Comparison of ENCODE assay signal across 14 cellular contexts in the genomic region with DNA sequence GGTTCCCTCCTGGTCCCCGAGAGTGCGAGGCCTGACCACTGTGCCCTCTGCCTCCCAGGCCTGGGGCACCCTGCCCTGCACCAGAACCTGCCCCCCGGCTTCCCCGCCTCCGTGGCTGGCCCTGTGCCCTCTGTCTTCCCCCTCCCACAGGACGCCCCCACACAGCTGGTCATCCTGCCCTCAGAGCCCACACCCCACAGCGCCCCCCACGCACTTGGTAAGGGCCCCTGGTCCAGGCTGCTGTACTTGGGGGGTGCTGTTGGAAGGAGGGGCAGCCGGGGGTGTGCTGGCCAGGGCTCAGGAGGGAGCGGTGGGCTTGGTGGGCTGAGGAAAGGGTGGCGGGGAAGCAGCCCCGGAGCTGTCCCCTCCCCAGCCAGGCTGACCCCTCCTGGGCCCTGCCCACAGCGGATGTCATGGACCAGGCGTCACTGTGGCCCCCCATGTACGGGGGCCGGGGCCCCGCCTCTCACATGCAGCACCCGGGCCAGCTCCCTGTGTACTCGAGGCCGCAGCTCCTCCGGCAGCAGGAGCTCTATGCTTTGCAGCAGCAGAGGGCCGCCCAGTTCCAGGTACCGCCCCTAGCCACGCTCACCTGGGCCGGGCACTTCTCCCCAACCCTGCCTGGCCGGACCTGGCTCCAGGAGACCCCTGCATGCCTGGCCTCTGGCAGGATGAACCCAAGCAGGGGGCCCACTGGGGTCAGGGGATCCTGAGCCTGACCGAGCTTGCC. TPM values are rescaled to one million over a fixed set of nuclear protein-coding genes. Genes with fewer than 3 reads are reported as not detected.
DNase-seq lines count a peak whose midpoint lies in the region; ATAC-seq and TF ChIP-seq lines count a peak whose summit lies in the region.
"Had no signal": no experiment of that assay in that cellular context is flagged by ENCODE, and none has a peak within 500 bp of the region (broad histone marks: within the 10 kb centered on the region; RNA-seq: fewer than 3 reads in every experiment).

No MANE protein-coding gene starts in this region.

- TF ChIP-seq CTCF in MCF 10A (IDR thresholded peaks at IDR 0.05; ENCODE audit: unreplicated experiment), result no peak
- no peak for TF ChIP-seq CTCF in RWPE2 (IDR thresholded peaks at IDR 0.05; ENCODE audit: poor library complexity, severe bottlenecking)
- no peak for TF ChIP-seq CTCF in stomach (IDR thresholded peaks at IDR 0.05)
- no peak for TF ChIP-seq CTCF in foreskin fibroblast (IDR thresholded peaks at IDR 0.05; ENCODE audit: low read depth, low read length)

- POLR2A ChIA-PET in MCF 10A (lab: Yijun Ruan, JAX), result no interaction called here

- no peaks in the 10 kb centered on the region for H3K27me3 ChIP-seq in RWPE2 (ENCODE audit: insufficient read depth, poor library complexity, severe bottlenecking)
- H3K27me3 ChIP-seq in stomach, result no peaks in the 10 kb centered on the region

- H3K36me3 Mint-ChIP-seq in MCF 10A (ENCODE audit: insufficient read depth, unreplicated experiment), result no peaks in the 10 kb centered on the region
- H3K36me3 Mint-ChIP-seq: CD8-positive, alpha-beta memory T cell had no signal

- TF ChIP-seq EP300 in stomach (IDR thresholded peaks at IDR 0.05), result no peak

- H3K27ac Mint-ChIP-seq in MCF 10A (ENCODE audit: low read depth, unreplicated experiment), result no peak overlapping the region
- H3K27ac Mint-ChIP-seq: CD8-positive, alpha-beta memory T cell had no signal

- no peak for TF ChIP-seq POLR2A in stomach (IDR thresholded peaks at IDR 0.05)

- H3K4me1 ChIP-seq in RWPE2 (ENCODE audit: insufficient read depth, poor library complexity, severe bottlenecking), result no peaks in the 10 kb centered on the region
- peaks cover 3 to 13% (median 10%) of the 10 kb centered on the region in 4 donors for H3K4me1 ChIP-seq in stomach
- H3K4me1 ChIP-seq: Caco-2 had no signal

- H3K27me3 Mint-ChIP-seq in MCF 10A (ENCODE audit: insufficient read depth, unreplicated experiment), result no peaks in the 10 kb centered on the region

- in situ Hi-C loops in T47D (cut with HindIII; ENCODE audit: low pct_unique_long_range_greater_than_20kb, low sequenced_read_pairs), result no loop called here

- H3K9me3 ChIP-seq in RWPE2 (ENCODE audit: severe bottlenecking), result no peaks in the 10 kb centered on the region
- no peaks in the 10 kb centered on the region for H3K9me3 ChIP-seq in stomach
- H3K9me3 ChIP-seq: Caco-2 had no signal

- H3K27ac ChIP-seq in RWPE2 (ENCODE audit: poor library complexity, severe bottlenecking) (no peak overlapping the region), stomach (no peak overlapping the region)
- H3K27ac ChIP-seq: 22Rv1 had no signal

- ATAC-seq in RWPE2 (ENCODE audit: low read depth), result 0 out of 3 replicates have a peak, but pooled peaks have one; percentile 18

- H3K4me1 Mint-ChIP-seq in MCF 10A (ENCODE audit: insufficient read depth, unreplicated experiment), result no peaks in the 10 kb centered on the region
- H3K4me1 Mint-ChIP-seq: CD8-positive, alpha-beta memory T cell had no signal

- WGBS in stomach, 5 donors, result 47 to 78% (median 59%) methylated on average over 8 to 27 of the region's 27 CpGs

- intact Hi-C loops in MCF 10A (cut with micrococcal nuclease), result no loop called here
- intact Hi-C loops in stomach (cut with DNase I; ENCODE audit: low total_unique reads), result loop anchor here (5.0 kb wide), 1 partner anchor 53 kb away; no protein-coding TSS in a partner anchor

- CTCF ChIA-PET in MCF 10A (lab: Yijun Ruan, JAX), result interaction anchor here (0.6 kb wide), 1 partner anchor 30 kb away, joined by 4 read pairs; no protein-coding TSS in a partner anchor

- no peaks in the 10 kb centered on the region for H3K36me3 ChIP-seq in RWPE2 (ENCODE audit: low read depth)
- peaks cover 5 to 65% (median 51%) of the 10 kb centered on the region in 4 donors for H3K36me3 ChIP-seq in stomach

- DNase-seq in T47D (ENCODE audit: low read depth in 1 of 2, low spot score in 1 of 2), result peak; percentile 65 to 93
- DNase-seq in MCF 10A (ENCODE audit: unreplicated experiment), result no peak
- no peak for DNase-seq in RWPE2 (ENCODE audit: low spot score)
- peak; percentile 68 for DNase-seq in iPS-NIHi11 (ENCODE audit: low spot score)
- DNase-seq in stomach, result peak; percentile 45
- DNase-seq in NK-92 treated with Interleukin-12 subunit alpha and Interleukin-12 subunit beta, amount 100 ng/mL, for 24 hours (lab: John Stamatoyannopoulos, UW), result no peak
- DNase-seq in foreskin fibroblast, result no peak
- DNase-seq in occipital lobe (lab: John Stamatoyannopoulos, UW), result no peak
- DNase-seq: Caco-2; CD8-positive, alpha-beta memory T cell; DND-41; GDM1; HCEC 1CT had no signal

- no TSS peak for BruUV-seq in MCF 10A (replicated peaks; lab: Mats Ljungman, UMichigan)

- H3K9me3 Mint-ChIP-seq in MCF 10A (ENCODE audit: unreplicated experiment), result no peaks in the 10 kb centered on the region
- H3K9me3 Mint-ChIP-seq: CD8-positive, alpha-beta memory T cell had no signal

- no peak overlapping the region for H3K4me3 Mint-ChIP-seq in MCF 10A (ENCODE audit: unreplicated experiment)
- H3K4me3 Mint-ChIP-seq: CD8-positive, alpha-beta memory T cell had no signal

- H3K4me3 ChIP-seq in RWPE2 (ENCODE audit: severe bottlenecking), result no peak overlapping the region
- H3K4me3 ChIP-seq in stomach, result no peak overlapping the region
- H3K4me3 ChIP-seq in foreskin fibroblast (ENCODE audit: low read depth in 1 of 2, low read length in 2 of 2), result no peak overlapping the region

RNA-seq across cellular contexts. Expression of a gene that starts 49.5 kb away (rescaled TPM):
- total RNA-seq in MCF 10A (2022), result 7.4 and 9.2 TPM in 2 replicates
- total RNA-seq in stomach, result 10 to 100 TPM in 4 of 5 donors, 1 to 10 TPM in 1; 8.6 to 56.2 (median 15.2) TPM
- 1 to 10 TPM; 4.9 to 6.6 (median 5.1) TPM for polyA plus RNA-seq in stomach
- 7.6 TPM for total RNA-seq in occipital lobe
- total RNA-seq: CD8-positive, alpha-beta memory T cell had no signal
- polyA plus RNA-seq: CD8-positive, alpha-beta memory T cell had no signal

Comparison
In these comparisons a context has a peak if more than half of its experiments do, and no peak if none do; other contexts are left out.
1. DNase-seq: peak in T47D (2 of 2), iPS-NIHi11 (single experiment) and stomach (single experiment); none in MCF 10A (single experiment), RWPE2 (single experiment), NK-92 treated with Interleukin-12 subunit alpha and Interleukin-12 subunit beta, amount 100 ng/mL, for 24 hours (single experiment), foreskin fibroblast (0 of 2) and occipital lobe (single experiment).